ENCODE assay signal across 20 cellular contexts in the genomic region with DNA sequence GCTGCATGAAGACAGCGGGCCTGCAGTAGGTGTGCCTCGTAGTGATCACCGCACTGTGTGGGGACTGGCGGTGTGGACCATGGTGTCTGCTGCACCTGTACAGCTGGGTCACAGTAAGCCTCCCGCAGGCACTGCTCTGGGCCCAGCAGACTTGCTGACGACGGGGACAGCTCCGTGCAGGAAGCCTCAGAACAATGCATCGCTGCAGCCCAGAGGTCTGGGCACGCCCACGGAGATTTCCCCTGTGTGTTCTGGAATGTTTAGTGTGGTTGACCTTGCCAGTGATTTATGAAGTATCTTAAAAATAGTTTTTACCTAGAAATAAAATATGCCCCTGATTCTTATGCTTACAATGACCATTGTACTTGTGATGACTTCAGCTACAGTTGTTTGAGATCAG. TPM values are rescaled to one million over a fixed set of nuclear protein-coding genes. Genes with fewer than 3 reads are reported as not detected.
A peak's percentile ranks its signal among the peaks of the same experiment; 100 is the strongest.
DNase-seq lines count a peak whose midpoint lies in the region; ATAC-seq, FAIRE-seq and TF ChIP-seq lines count a peak whose summit lies in the region.
"Had no signal": no experiment of that assay in that cellular context is flagged by ENCODE, and none has a peak within 500 bp of the region (broad histone marks: within the 10 kb centered on the region; RNA-seq: fewer than 3 reads in every experiment).

No MANE protein-coding gene starts in this region.

- H3K9me3 ChIP-seq in RWPE2 (ENCODE audit: severe bottlenecking) (peaks cover 1% of the 10 kb centered on the region), left lung (no peaks in the 10 kb centered on the region), skeletal muscle tissue (ENCODE audit: control insufficient read depth in 3 of 3, low read length in 3 of 3) (no peaks in the 10 kb centered on the region)
- H3K9me3 ChIP-seq: sigmoid colon, SJCRH30 had no signal

- TF ChIP-seq POLR2A in GM12891 (IDR thresholded peaks at IDR 0.05; ENCODE audit: low read depth, low read length), result no peak

- TF ChIP-seq CTCF in RWPE2 (IDR thresholded peaks at IDR 0.05; ENCODE audit: poor library complexity, severe bottlenecking), result no peak
- TF ChIP-seq CTCF in fibroblast of pulmonary artery (IDR thresholded peaks at IDR 0.05; ENCODE audit: low read length, missing control alignments), result no peak
- no peak for TF ChIP-seq CTCF in left lung (IDR thresholded peaks at IDR 0.05)

- peak overlapping the region in 1 of 3 donors; percentile 16 for H3K9ac ChIP-seq in skeletal muscle tissue (ENCODE audit: low read depth in 1 of 3, low read length in 3 of 3)

- CTCF ChIA-PET in activated CD8-positive, alpha-beta T cell treated with anti-CD3 and anti-CD28 coated beads, Interleukin-2, amount 10 ng/mL, durations not matched to agents 7 days and 5 days (lab: Charles Lee), result no interaction called here

- H3K4me1 Mint-ChIP-seq in activated CD8-positive, alpha-beta T cell treated with anti-CD3 and anti-CD28 coated beads, Interleukin-2, amount 10 ng/mL, durations not matched to agents 7 days and 5 days (ENCODE audit: low read depth), result no peaks in the 10 kb centered on the region

- H3K27ac ChIP-seq in RWPE2 (ENCODE audit: poor library complexity, severe bottlenecking) (no peak overlapping the region), left lung (peak overlapping the region; percentile 5 to 69), skeletal muscle tissue (ENCODE audit: low read depth, low read length) (peak overlapping the region; percentile 15)
- H3K27ac ChIP-seq: SJCRH30 had no signal

- intact Hi-C loops in left lung (cut with DNase I), result no loop called here

- no peaks in the 10 kb centered on the region for H3K36me3 Mint-ChIP-seq in activated CD8-positive, alpha-beta T cell treated with anti-CD3 and anti-CD28 coated beads, Interleukin-2, amount 10 ng/mL, durations not matched to agents 7 days and 5 days (ENCODE audit: low read depth)

- no peak overlapping the region for H3K27ac Mint-ChIP-seq in activated CD8-positive, alpha-beta T cell treated with anti-CD3 and anti-CD28 coated beads, Interleukin-2, amount 10 ng/mL, durations not matched to agents 7 days and 5 days

- no peak overlapping the region for H3K4me3 Mint-ChIP-seq in activated CD8-positive, alpha-beta T cell treated with anti-CD3 and anti-CD28 coated beads, Interleukin-2, amount 10 ng/mL, durations not matched to agents 7 days and 5 days

- H3K4me1 ChIP-seq in RWPE2 (ENCODE audit: insufficient read depth, poor library complexity, severe bottlenecking) (no peaks in the 10 kb centered on the region), left lung (peaks cover 0 to 2% of the 10 kb centered on the region in 2 donors), skeletal muscle tissue (ENCODE audit: control insufficient read depth in 3 of 3, insufficient read depth in 3 of 3, low read length in 3 of 3) (peaks cover 0 to 14% (median 3%) of the 10 kb centered on the region in 3 donors)
- H3K4me1 ChIP-seq: SJCRH30 had no signal

- H3K27me3 Mint-ChIP-seq in activated CD8-positive, alpha-beta T cell treated with anti-CD3 and anti-CD28 coated beads, Interleukin-2, amount 10 ng/mL, durations not matched to agents 7 days and 5 days (ENCODE audit: low read depth), result peaks cover 3% of the 10 kb centered on the region

- POLR2A ChIA-PET in activated CD8-positive, alpha-beta T cell treated with anti-CD3 and anti-CD28 coated beads, Interleukin-2, amount 10 ng/mL, durations not matched to agents 7 days and 5 days (lab: Charles Lee), result no interaction called here

- DNase-seq in RWPE2 (ENCODE audit: low spot score) (no peak), fibroblast of pulmonary artery (ENCODE audit: low read depth) (peak; percentile 72), left lung (peak in 1 of 2 donors; percentile 48), GM12891 (ENCODE audit: insufficient read length, low spot score) (no peak), T-helper 2 cell (no peak), NCI-H1105 treated with DMSO at 0.1 percent for 48 hours (lab: John Stamatoyannopoulos, UW) (no peak)
- no peak for DNase-seq in activated CD8-positive, alpha-beta T cell treated with anti-CD3 and anti-CD28 coated beads, Interleukin-2, amount 10 ng/mL, durations not matched to agents 7 days and 5 days
- DNase-seq: activated effector memory CD4-positive, alpha-beta T cell treated with anti-CD3 and anti-CD28 coated beads, Interleukin-2, amount 50 U/mL, for 16 hours; cortex of kidney; erythroblast; IMR-90; NCI-H2029; NCI-H524 treated with DMSO at 0.1 percent for 48 hours; nucleus accumbens; sigmoid colon; SJCRH30; substantia nigra had no signal

- H3K4me3 ChIP-seq in RWPE2 (ENCODE audit: severe bottlenecking), result no peak overlapping the region
- H3K4me3 ChIP-seq in fibroblast of pulmonary artery (replicated peaks; ENCODE audit: low read depth, low read length), result no peak overlapping the region
- H3K4me3 ChIP-seq in left lung, result no peak overlapping the region
- no peak overlapping the region for H3K4me3 ChIP-seq in skeletal muscle tissue (ENCODE audit: low read length in 3 of 3)
- H3K4me3 ChIP-seq: GM12878, sigmoid colon, SJCRH30 had no signal

- no peaks in the 10 kb centered on the region for H3K9me3 Mint-ChIP-seq in activated CD8-positive, alpha-beta T cell treated with anti-CD3 and anti-CD28 coated beads, Interleukin-2, amount 10 ng/mL, durations not matched to agents 7 days and 5 days (ENCODE audit: insufficient read depth)

- ATAC-seq in RWPE2 (ENCODE audit: low read depth), result 0 out of 3 replicates have a peak, but pooled peaks have one; percentile 27
- ATAC-seq in left lung, result peak; percentile 52
- no peak for ATAC-seq in activated CD8-positive, alpha-beta T cell treated with anti-CD3 and anti-CD28 coated beads, Interleukin-2, amount 10 ng/mL, durations not matched to agents 7 days and 5 days
- ATAC-seq: GM12878 had no signal

- H3K36me3 ChIP-seq in RWPE2 (ENCODE audit: low read depth), result no peaks in the 10 kb centered on the region
- H3K36me3 ChIP-seq in left lung, result no peaks in the 10 kb centered on the region
- no peaks in the 10 kb centered on the region for H3K36me3 ChIP-seq in skeletal muscle tissue (ENCODE audit: control insufficient read depth in 3 of 3, insufficient read depth in 3 of 3, low read length in 3 of 3)
- H3K36me3 ChIP-seq: sigmoid colon, SJCRH30 had no signal

- FAIRE-seq in GM12891 (lab: Jason Lieb, UNC), result no peak
- FAIRE-seq: GM12878, keratinocyte had no signal

- H3K27me3 ChIP-seq in RWPE2 (ENCODE audit: insufficient read depth, poor library complexity, severe bottlenecking) (no peaks in the 10 kb centered on the region), left lung (no peaks in the 10 kb centered on the region), skeletal muscle tissue (ENCODE audit: control insufficient read depth in 3 of 3, insufficient read depth in 3 of 3, low read length in 3 of 3) (no peaks in the 10 kb centered on the region)
- H3K27me3 ChIP-seq: sigmoid colon, SJCRH30 had no signal

TF ChIP-seq in GM12891, 5 proteins besides CTCF, POLR2A, EP300 and RAD21:
- no peak for TF ChIP-seq POU2F2 (IDR thresholded peaks at IDR 0.05; ENCODE audit: low read depth, low read length)
- TF ChIP-seq TAF1 (IDR thresholded peaks at IDR 0.05; ENCODE audit: low read depth, low read length), result no peak
- TF ChIP-seq SPI1 (IDR thresholded peaks at IDR 0.05; ENCODE audit: low read depth, low read length), result no peak
- TF ChIP-seq PAX5 (IDR thresholded peaks at IDR 0.05; ENCODE audit: insufficient read depth, low read length, severe bottlenecking), result no peak
- TF ChIP-seq POLR2AphosphoS5 (IDR thresholded peaks at IDR 0.05; ENCODE audit: low read depth, low read length), result no peak
TF ChIP-seq in GM12891: peak in this region for 0.

RNA-seq across cellular contexts. Expression of a gene that starts 59.1 kb away (rescaled TPM):
- total RNA-seq in left lung, result 10 to 100 TPM; 29.1 to 32.9 TPM
- total RNA-seq in skeletal muscle tissue, result 50.1 TPM
- 18.9 TPM for polyA plus RNA-seq in GM12891 (2012; ENCODE audit: low read depth, missing spikeins)
- 10 to 100 TPM; 16.5 to 18.0 TPM for total RNA-seq in activated CD8-positive, alpha-beta T cell treated with anti-CD3 and anti-CD28 coated beads, Interleukin-2, amount 10 ng/mL, durations not matched to agents 7 days and 5 days
